Comparison of ENCODE assay signal across 14 cellular contexts in the genomic region with DNA sequence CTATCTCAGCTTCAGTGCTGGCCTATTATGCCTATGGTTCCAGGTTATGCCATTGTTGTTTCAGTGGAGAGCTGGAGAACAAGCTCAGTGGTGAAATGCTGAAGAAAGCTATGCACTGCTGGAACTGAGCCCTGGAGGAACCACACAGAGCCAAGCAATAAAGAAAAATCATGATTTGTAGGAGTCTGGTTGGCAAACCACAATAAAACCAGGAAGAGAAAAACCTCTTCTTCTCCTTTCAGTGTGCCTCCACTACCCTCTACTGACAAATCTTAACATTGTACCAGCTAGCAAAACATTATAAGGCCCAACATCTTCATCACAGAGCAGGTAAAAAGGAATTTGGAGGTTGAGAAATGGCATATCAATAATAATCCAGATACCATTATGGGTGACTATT. TPM values are rescaled to one million over a fixed set of nuclear protein-coding genes. Genes with fewer than 3 reads are reported as not detected.
A peak's percentile ranks its signal among the peaks of the same experiment; 100 is the strongest.
DNase-seq lines count a peak whose midpoint lies in the region; ATAC-seq and TF ChIP-seq lines count a peak whose summit lies in the region.
"Had no signal": no experiment of that assay in that cellular context is flagged by ENCODE, and none has a peak within 500 bp of the region (broad histone marks: within the 10 kb centered on the region; RNA-seq: fewer than 3 reads in every experiment).

No MANE protein-coding gene starts in this region.

- no peaks in the 10 kb centered on the region for H3K36me3 ChIP-seq in heart right ventricle
- H3K36me3 ChIP-seq: adrenal gland, ovary had no signal

- H3K36me3 Mint-ChIP-seq in T-helper 2 cell treated with Interferon-gamma antibody and Interleukin-4, amounts not matched to agents 5 μg/mL and 100 μg/mL, for 36 hours (ENCODE audit: low read depth) = no peaks in the 10 kb centered on the region
- no peaks in the 10 kb centered on the region for H3K36me3 Mint-ChIP-seq in CD14-positive monocyte

- ATAC-seq in heart right ventricle = peak in 4 of 8 donors; percentile 34 to 70 (median 56)
- no peak for ATAC-seq in left lobe of liver
- ATAC-seq: A549 had no signal

- no peaks in the 10 kb centered on the region for H3K27me3 Mint-ChIP-seq in T-helper 2 cell treated with Interferon-gamma antibody and Interleukin-4, amounts not matched to agents 5 μg/mL and 100 μg/mL, for 36 hours (ENCODE audit: low read depth)
- H3K27me3 Mint-ChIP-seq in CD14-positive monocyte (ENCODE audit: low read depth in 3 of 3) = peaks cover 0 to 4% (median 4%) of the 10 kb centered on the region in 3 donors

- DNase-seq in NCI-H1105 treated with DMSO at 0.1 percent for 48 hours (lab: John Stamatoyannopoulos, UW) (peak; percentile 16), NCI-H1105 (lab: John Stamatoyannopoulos, UW) (no peak), NCI-H774 (lab: John Stamatoyannopoulos, UW) (peak; percentile 4), heart right ventricle (no peak), skeletal muscle cell (ENCODE audit: low read depth) (peak; percentile 5), left lobe of liver (ENCODE audit: low spot score) (no peak), CD14-positive monocyte (ENCODE audit: low spot score) (no peak)
- DNase-seq in T-helper 2 cell treated with Interferon-gamma antibody and Interleukin-4, amounts not matched to agents 5 μg/mL and 100 μg/mL, for 36 hours (ENCODE audit: low spot score) = no peak
- DNase-seq: activated CD4-positive, alpha-beta T cell treated with anti-CD3 and anti-CD28 coated beads for 48 hours; adrenal gland; ovary had no signal

- no peak overlapping the region for H3K27ac ChIP-seq in heart right ventricle
- H3K27ac ChIP-seq: A549, adrenal gland, ovary had no signal

- H3K27ac Mint-ChIP-seq in T-helper 2 cell treated with Interferon-gamma antibody and Interleukin-4, amounts not matched to agents 5 μg/mL and 100 μg/mL, for 36 hours = no peak overlapping the region
- H3K27ac Mint-ChIP-seq in CD14-positive monocyte = no peak overlapping the region

- no peaks in the 10 kb centered on the region for H3K4me1 Mint-ChIP-seq in T-helper 2 cell treated with Interferon-gamma antibody and Interleukin-4, amounts not matched to agents 5 μg/mL and 100 μg/mL, for 36 hours (ENCODE audit: low read depth)
- H3K4me1 Mint-ChIP-seq in CD14-positive monocyte = no peaks in the 10 kb centered on the region

- H3K4me3 ChIP-seq in heart right ventricle (no peak overlapping the region), skeletal muscle cell (ENCODE audit: low read depth, low read length) (no peak overlapping the region)
- H3K4me3 ChIP-seq: A549, adrenal gland, ovary had no signal

- H3K27me3 ChIP-seq in heart right ventricle = no peaks in the 10 kb centered on the region
- H3K27me3 ChIP-seq: adrenal gland, ovary had no signal

- H3K4me3 Mint-ChIP-seq in T-helper 2 cell treated with Interferon-gamma antibody and Interleukin-4, amounts not matched to agents 5 μg/mL and 100 μg/mL, for 36 hours = no peak overlapping the region
- H3K4me3 Mint-ChIP-seq in CD14-positive monocyte = no peak overlapping the region

- TF ChIP-seq CTCF in heart right ventricle (IDR thresholded peaks at IDR 0.05) (peak; percentile 31 to 69 (median 57)), CD14-positive monocyte (IDR thresholded peaks at IDR 0.05) (no peak)

- intact Hi-C loops in heart right ventricle (cut with DNase I) (loop anchor here in 9 of 10 donors (1.0 to 5.0 kb wide), 6 partner anchors 189 to 639 kb away; a partner anchor contains a TSS), CD14-positive monocyte (cut with micrococcal nuclease) (no loop called here)

- H3K4me1 ChIP-seq in heart right ventricle = no peaks in the 10 kb centered on the region
- H3K4me1 ChIP-seq: A549, adrenal gland had no signal

- no peaks in the 10 kb centered on the region for H3K9me3 Mint-ChIP-seq in T-helper 2 cell treated with Interferon-gamma antibody and Interleukin-4, amounts not matched to agents 5 μg/mL and 100 μg/mL, for 36 hours
- H3K9me3 Mint-ChIP-seq in CD14-positive monocyte = no peaks in the 10 kb centered on the region

- no peaks in the 10 kb centered on the region for H3K9me3 ChIP-seq in heart right ventricle
- H3K9me3 ChIP-seq: A549, adrenal gland, ovary had no signal

RNA-seq across cellular contexts. Expression of a gene that starts 5.3 kb away (rescaled TPM):
- total RNA-seq in heart right ventricle (not detected), left lobe of liver (not detected)
- polyA plus RNA-seq in heart right ventricle (not detected), CD14-positive monocyte (not detected)
- total RNA-seq: adrenal gland, glomerular endothelial cell, OCI-LY7, ovary had no signal
- polyA plus RNA-seq: A549, adrenal gland, ovary had no signal

RNA-seq across cellular contexts. Expression of a gene that starts 22.2 kb away (rescaled TPM):
- total RNA-seq in heart right ventricle (not detected), left lobe of liver (not detected)
- polyA plus RNA-seq in heart right ventricle (not detected), CD14-positive monocyte (not detected)
- total RNA-seq: adrenal gland, glomerular endothelial cell, OCI-LY7, ovary had no signal
- polyA plus RNA-seq: A549, adrenal gland, ovary had no signal

RNA-seq across cellular contexts. Expression of a gene that starts 22.6 kb away (rescaled TPM):
- total RNA-seq in heart right ventricle (not detected), left lobe of liver (not detected)
- polyA plus RNA-seq in heart right ventricle (not detected), CD14-positive monocyte (not detected)
- total RNA-seq: adrenal gland, glomerular endothelial cell, OCI-LY7, ovary had no signal
- polyA plus RNA-seq: A549, adrenal gland, ovary had no signal

RNA-seq across cellular contexts. Expression of a gene that starts 55.3 kb away (rescaled TPM):
- not detected for total RNA-seq in heart right ventricle
- polyA plus RNA-seq in heart right ventricle = not detected
- total RNA-seq in left lobe of liver = not detected
- polyA plus RNA-seq in CD14-positive monocyte = not detected
- total RNA-seq: adrenal gland, glomerular endothelial cell, OCI-LY7, ovary had no signal
- polyA plus RNA-seq: A549, adrenal gland, ovary had no signal

RNA-seq across cellular contexts. Expression of a gene that starts 56.7 kb away (rescaled TPM):
- total RNA-seq in heart right ventricle (not detected), left lobe of liver (not detected)
- polyA plus RNA-seq in heart right ventricle (not detected), CD14-positive monocyte (not detected)
- total RNA-seq: adrenal gland, glomerular endothelial cell, OCI-LY7, ovary had no signal
- polyA plus RNA-seq: A549, adrenal gland, ovary had no signal

Comparison
In these comparisons a context has a peak if more than half of its experiments do, and no peak if none do; other contexts are left out.
1. DNase-seq: peak in NCI-H1105 treated with DMSO at 0.1 percent for 48 hours (single experiment), NCI-H774 (single experiment) and skeletal muscle cell (single experiment); none in NCI-H1105 (single experiment), heart right ventricle (0 of 2), left lobe of liver (single experiment), T-helper 2 cell treated with Interferon-gamma antibody and Interleukin-4, amounts not matched to agents 5 μg/mL and 100 μg/mL, for 36 hours (single experiment) and CD14-positive monocyte (single experiment).
2. intact Hi-C loops: an anchor here in heart right ventricle (1.0 to 5.0 kb wide); none called in CD14-positive monocyte.